Comparison of ENCODE assay signal across 8 cellular contexts in genomic region chr22:36350751-36351594, GRCh38. TPM values are rescaled to one million over a fixed set of nuclear protein-coding genes. Genes with fewer than 3 reads are reported as not detected.
DNase-seq lines count a peak whose midpoint lies in the region; ATAC-seq and TF ChIP-seq lines count a peak whose summit lies in the region.

No MANE protein-coding gene starts in this region.

- no peaks in the 10 kb centered on the region for H3K27me3 Mint-ChIP-seq in effector memory CD8-positive, alpha-beta T cell
- no peaks in the 10 kb centered on the region for H3K27me3 Mint-ChIP-seq in nephron progenitor cell (ENCODE audit: low read depth, poor library complexity)

- H3K4me1 Mint-ChIP-seq in effector memory CD8-positive, alpha-beta T cell (ENCODE audit: low read depth in 2 of 2) = peaks cover 68 to 76% of the 10 kb centered on the region in 2 donors
- peaks cover 55% of the 10 kb centered on the region for H3K4me1 Mint-ChIP-seq in nephron progenitor cell

- no peaks in the 10 kb centered on the region for H3K9me3 Mint-ChIP-seq in effector memory CD8-positive, alpha-beta T cell
- H3K9me3 Mint-ChIP-seq in nephron progenitor cell = peaks cover 4% of the 10 kb centered on the region

- no peaks in the 10 kb centered on the region for H3K27me3 ChIP-seq in NT2/D1 (ENCODE audit: insufficient read depth, insufficient read length)

- peak overlapping the region; percentile 91 to 98 for H3K27ac Mint-ChIP-seq in effector memory CD8-positive, alpha-beta T cell
- peak overlapping the region; percentile 23 for H3K27ac Mint-ChIP-seq in nephron progenitor cell

- CTCF ChIA-PET in AG04449 (lab: Yijun Ruan, JAX) = interaction anchor here (0.9 to 1.7 kb wide), 4 partner anchors 10 to 120 kb away, joined by 3 to 6 read pairs (median 4); no protein-coding TSS in a partner anchor

- H3K9ac ChIP-seq in NT2/D1 (ENCODE audit: insufficient read length, low read depth) = peak overlapping the region; percentile 50

- H3K4me3 ChIP-seq in AG04449 (ENCODE audit: low read depth, low read length) (no peak overlapping the region), NT2/D1 (ENCODE audit: insufficient read length, low read depth) (no peak overlapping the region)

- H3K9me3 ChIP-seq in NT2/D1 (ENCODE audit: insufficient read depth, low read length) = no peaks in the 10 kb centered on the region

- DNase-seq in AG04449 (ENCODE audit: low read depth, low spot score) (no peak), NT2/D1 (ENCODE audit: low read depth, low spot score) (no peak), nephron progenitor cell (no peak), MV-4-11 (lab: John Stamatoyannopoulos, UW) (no peak), iPS-NIHi11 (ENCODE audit: low spot score) (no peak), NCI-H446 (lab: John Stamatoyannopoulos, UW) (no peak), cerebellum (ENCODE audit: low spot score) (no peak)
- no peak for DNase-seq in effector memory CD8-positive, alpha-beta T cell

- peak; percentile 20 for ATAC-seq in effector memory CD8-positive, alpha-beta T cell (replicated peaks)

- TF ChIP-seq CTCF in AG04449 (IDR thresholded peaks at IDR 0.05; ENCODE audit: insufficient read depth, low read length, missing control alignments) = peak; percentile 5
- no peak for TF ChIP-seq CTCF in nephron progenitor cell (IDR thresholded peaks at IDR 0.05)

- peaks cover 17% of the 10 kb centered on the region for H3K4me1 ChIP-seq in NT2/D1 (ENCODE audit: insufficient read depth, insufficient read length)

- H3K36me3 ChIP-seq in NT2/D1 (ENCODE audit: insufficient read depth, insufficient read length, low read length) = peaks cover 35% of the 10 kb centered on the region

- H3K36me3 Mint-ChIP-seq in effector memory CD8-positive, alpha-beta T cell (ENCODE audit: insufficient read depth) = peaks cover 94% of the 10 kb centered on the region
- peaks cover 28% of the 10 kb centered on the region for H3K36me3 Mint-ChIP-seq in nephron progenitor cell (ENCODE audit: low read depth)

- H3K4me3 Mint-ChIP-seq in effector memory CD8-positive, alpha-beta T cell = peak overlapping the region; percentile 67 to 75
- no peak overlapping the region for H3K4me3 Mint-ChIP-seq in nephron progenitor cell

- POLR2A ChIA-PET in AG04449 (lab: Yijun Ruan, JAX) = interaction anchor here (0.6 to 1.3 kb wide), 4 partner anchors 11 to 117 kb away, joined by 3 to 5 read pairs (median 3); no protein-coding TSS in a partner anchor

RNA-seq across cellular contexts. Expression of gene MYH9, which starts 36.8 kb away (rescaled TPM):
- 38.6 TPM for total RNA-seq in cerebellum
